Comparison of ENCODE assay signal across 19 cellular contexts in genomic region chr17:78347453-78347852, GRCh38. TPM values are rescaled to one million over a fixed set of nuclear protein-coding genes. Genes with fewer than 3 reads are reported as not detected.
A peak's percentile ranks its signal among the peaks of the same experiment; 100 is the strongest.
DNase-seq lines count a peak whose midpoint lies in the region; ATAC-seq, FAIRE-seq and TF ChIP-seq lines count a peak whose summit lies in the region.
"Had no signal": no experiment of that assay in that cellular context is flagged by ENCODE, and none has a peak within 500 bp of the region (broad histone marks: within the 10 kb centered on the region; RNA-seq: fewer than 3 reads in every experiment).

No MANE protein-coding gene starts in this region.

- H3K4me3 ChIP-seq in mesendoderm (ENCODE audit: low read length): no peak overlapping the region
- H3K4me3 ChIP-seq: BLaER1, Peyer's patch, SJSA1 had no signal

- no peak overlapping the region for H3K23ac ChIP-seq in mesendoderm (ENCODE audit: low read length)

- H4K5ac ChIP-seq in mesendoderm (ENCODE audit: low read length): no peak overlapping the region

- no peak for TF ChIP-seq CTCF in natural killer cell (IDR thresholded peaks at IDR 0.05)

- no peak for ATAC-seq in natural killer cell treated with Interleukin-12 subunit alpha and Interleukin-12 subunit beta and Interleukin-15 and Interleukin-18, amount 100 ng/mL, for 72 hours
- ATAC-seq in natural killer cell: no peak
- ATAC-seq in central memory CD8-positive, alpha-beta T cell (replicated peaks; ENCODE audit: extremely low read depth, poor library complexity, severe bottlenecking): no peak
- ATAC-seq in HG02973 (IDR thresholded peaks at IDR 0.05; ENCODE audit: unreplicated experiment): no peak
- no peak for ATAC-seq in GM21515 (IDR thresholded peaks at IDR 0.05; ENCODE audit: unreplicated experiment)

- no peak for FAIRE-seq in H54 (lab: Jason Lieb, UNC)
- FAIRE-seq: A204.1, D721Med, H1 had no signal

- no peaks in the 10 kb centered on the region for H3K27me3 Mint-ChIP-seq in natural killer cell treated with Interleukin-12 subunit alpha and Interleukin-12 subunit beta and Interleukin-15 and Interleukin-18, amount 100 ng/mL, for 72 hours
- H3K27me3 Mint-ChIP-seq in natural killer cell (ENCODE audit: low read depth in 2 of 2): no peaks in the 10 kb centered on the region
- no peaks in the 10 kb centered on the region for H3K27me3 Mint-ChIP-seq in central memory CD8-positive, alpha-beta T cell

- no peak overlapping the region for H2BK5ac ChIP-seq in mesendoderm (ENCODE audit: low read length)

- no peak overlapping the region for H4K8ac ChIP-seq in mesendoderm (ENCODE audit: low read depth, low read length)

- H3K9ac ChIP-seq in mesendoderm (ENCODE audit: low read length): no peak overlapping the region
- H3K9ac ChIP-seq: BLaER1 had no signal

- TF ChIP-seq POLR2A in H54 (IDR thresholded peaks at IDR 0.05; ENCODE audit: low read depth, low read length): no peak

- no peak overlapping the region for H3K27ac ChIP-seq in mesendoderm (ENCODE audit: low read depth, low read length)
- H3K27ac ChIP-seq: BLaER1, SJSA1 had no signal

- H3K4ac ChIP-seq in mesendoderm (ENCODE audit: low read depth, low read length): peak overlapping the region; percentile 22

- peaks cover 47 to 52% of the 10 kb centered on the region in 2 donors for H3K4me1 Mint-ChIP-seq in natural killer cell treated with Interleukin-12 subunit alpha and Interleukin-12 subunit beta and Interleukin-15 and Interleukin-18, amount 100 ng/mL, for 72 hours (ENCODE audit: low read depth in 2 of 2)
- H3K4me1 Mint-ChIP-seq in natural killer cell: peaks cover 23 to 58% of the 10 kb centered on the region in 2 donors
- H3K4me1 Mint-ChIP-seq in central memory CD8-positive, alpha-beta T cell: peaks cover 71% of the 10 kb centered on the region

- no peak overlapping the region for H3K4me3 Mint-ChIP-seq in natural killer cell treated with Interleukin-12 subunit alpha and Interleukin-12 subunit beta and Interleukin-15 and Interleukin-18, amount 100 ng/mL, for 72 hours
- H3K4me3 Mint-ChIP-seq in natural killer cell: no peak overlapping the region
- H3K4me3 Mint-ChIP-seq in central memory CD8-positive, alpha-beta T cell: no peak overlapping the region

- DNase-seq in natural killer cell treated with Interleukin-12 subunit alpha and Interleukin-12 subunit beta and Interleukin-15 and Interleukin-18, amount 100 ng/mL, for 72 hours (ENCODE audit: low spot score): peak; percentile 35
- no peak for DNase-seq in natural killer cell
- no peak for DNase-seq in central memory CD8-positive, alpha-beta T cell (ENCODE audit: low spot score in 2 of 2)
- no peak for DNase-seq in mesendoderm
- DNase-seq in AG08396 (ENCODE audit: low spot score): no peak
- no peak for DNase-seq in H54 (ENCODE audit: insufficient read length, low spot score)
- DNase-seq: KBM-7, NCI-H1417, NCI-H1930, NCI-H345, NCI-H69, Peyer's patch had no signal

- no peaks in the 10 kb centered on the region for H3K9me3 Mint-ChIP-seq in natural killer cell treated with Interleukin-12 subunit alpha and Interleukin-12 subunit beta and Interleukin-15 and Interleukin-18, amount 100 ng/mL, for 72 hours
- no peaks in the 10 kb centered on the region for H3K9me3 Mint-ChIP-seq in natural killer cell
- H3K9me3 Mint-ChIP-seq in central memory CD8-positive, alpha-beta T cell: no peaks in the 10 kb centered on the region

- no peak overlapping the region for H2BK120ac ChIP-seq in mesendoderm (ENCODE audit: low read depth, low read length)

- no peak overlapping the region for H2AK5ac ChIP-seq in mesendoderm (ENCODE audit: low read length)

- no peaks in the 10 kb centered on the region for H3K79me1 ChIP-seq in mesendoderm (ENCODE audit: low read length)

- intact Hi-C loops in natural killer cell (cut with micrococcal nuclease): no loop called here

- H3K27me3 ChIP-seq in mesendoderm (ENCODE audit: insufficient read depth, low read length, poor library complexity): no peaks in the 10 kb centered on the region
- H3K27me3 ChIP-seq: Peyer's patch, SJSA1 had no signal

- H3K4me1 ChIP-seq in mesendoderm (ENCODE audit: control insufficient read depth, low read depth, low read length): peaks cover 10% of the 10 kb centered on the region

- no peak overlapping the region for H3K4me2 ChIP-seq in mesendoderm (ENCODE audit: low read length)
- H3K4me2 ChIP-seq: BLaER1 had no signal

- H3K36me3 Mint-ChIP-seq in natural killer cell treated with Interleukin-12 subunit alpha and Interleukin-12 subunit beta and Interleukin-15 and Interleukin-18, amount 100 ng/mL, for 72 hours: no peaks in the 10 kb centered on the region
- no peaks in the 10 kb centered on the region for H3K36me3 Mint-ChIP-seq in natural killer cell
- peaks cover 7% of the 10 kb centered on the region for H3K36me3 Mint-ChIP-seq in central memory CD8-positive, alpha-beta T cell (ENCODE audit: insufficient read depth)

- H3K56ac ChIP-seq in mesendoderm (ENCODE audit: low read length): no peak overlapping the region

- H2BK15ac ChIP-seq in mesendoderm (replicated peaks; ENCODE audit: low read depth): no peak overlapping the region

- H3K27ac Mint-ChIP-seq in natural killer cell treated with Interleukin-12 subunit alpha and Interleukin-12 subunit beta and Interleukin-15 and Interleukin-18, amount 100 ng/mL, for 72 hours: peak overlapping the region in 1 of 2 donors; percentile 4
- H3K27ac Mint-ChIP-seq in natural killer cell: no peak overlapping the region
- H3K27ac Mint-ChIP-seq in central memory CD8-positive, alpha-beta T cell (ENCODE audit: low read depth): peak overlapping the region; percentile 58

- H3K36me3 ChIP-seq in mesendoderm (ENCODE audit: control insufficient read depth, insufficient read depth, low read length): no peaks in the 10 kb centered on the region
- H3K36me3 ChIP-seq: BLaER1, Peyer's patch had no signal

- WGBS in mesendoderm (ENCODE audit: extremely low coverage, insufficient coverage, low lambda C conversion rate): no CpG with 5 or more reads among the region's 3 CpGs

- H3K79me2 ChIP-seq in mesendoderm (ENCODE audit: control insufficient read depth, insufficient read depth, low read length): no peaks in the 10 kb centered on the region

- H3K18ac ChIP-seq in mesendoderm (ENCODE audit: low read length): no peak overlapping the region

RNA-seq across cellular contexts. Expression of gene SOCS3, which starts 12.4 kb away (rescaled TPM):
- total RNA-seq in natural killer cell treated with Interleukin-12 subunit alpha and Interleukin-12 subunit beta and Interleukin-15 and Interleukin-18, amount 100 ng/mL, for 72 hours: 100 to 1,000 TPM; 110 to 156 TPM
- 10 to 100 TPM; 39.0 to 47.9 (median 43.6) TPM for total RNA-seq in natural killer cell
- polyA plus RNA-seq in mesendoderm (2013, experiment 1 of 2): 11.2 TPM
- 11.0 TPM for polyA plus RNA-seq in mesendoderm (2013, experiment 2 of 2)

RNA-seq across cellular contexts. Expression of gene PGS1, which starts 31.0 kb away (rescaled TPM):
- 100 to 1,000 TPM in 1 of 2 donors, 10 to 100 TPM in 1; 83.0 to 139 TPM for total RNA-seq in natural killer cell treated with Interleukin-12 subunit alpha and Interleukin-12 subunit beta and Interleukin-15 and Interleukin-18, amount 100 ng/mL, for 72 hours
- 10 to 100 TPM; 47.9 to 53.6 (median 48.3) TPM for total RNA-seq in natural killer cell
- 24.0 TPM for polyA plus RNA-seq in mesendoderm (2013, experiment 1 of 2)
- 23.5 TPM for polyA plus RNA-seq in mesendoderm (2013, experiment 2 of 2)
